8 cellular contexts compared by ENCODE assay signal in genomic region chr10:101485681-101486554, GRCh38.
A peak's percentile ranks its signal among the peaks of the same experiment; 100 is the strongest.
DNase-seq lines count a peak whose midpoint lies in the region; TF ChIP-seq lines count a peak whose summit lies in the region.

No MANE protein-coding gene starts in this region.

- no peaks in the 10 kb centered on the region for H3K23me2 ChIP-seq in H9 (ENCODE audit: insufficient read length, low read depth, low read length, poor library complexity, severe bottlenecking)

- TF ChIP-seq CTCF in H9 (conservative IDR thresholded peaks at IDR 0.05): no peak
- no peak for TF ChIP-seq CTCF in MCF 10A (IDR thresholded peaks at IDR 0.05; ENCODE audit: unreplicated experiment)
- no peak for TF ChIP-seq CTCF in stomach (IDR thresholded peaks at IDR 0.05)

- no peak overlapping the region for H4K5ac ChIP-seq in H9 (ENCODE audit: insufficient read length, low read depth, low read length)

- no TSS peak for BruUV-seq in MCF 10A (replicated peaks; lab: Mats Ljungman, UMichigan)

- H3K27ac Mint-ChIP-seq in H9: peak overlapping the region; percentile 91 to 94 (median 94)
- H3K27ac Mint-ChIP-seq in MCF 10A (ENCODE audit: low read depth, unreplicated experiment): no peak overlapping the region

- H3K4me3 ChIP-seq in endocrine pancreas (ENCODE audit: control insufficient read depth, insufficient read depth, low read length) (peak overlapping the region; percentile 52), neuronal stem cell (ENCODE audit: low read length in 2 of 2) (peak overlapping the region in 1 of 2 donors; percentile 43), stomach (no peak overlapping the region)

- no peaks in the 10 kb centered on the region for H3K36me3 ChIP-seq in endocrine pancreas (ENCODE audit: control insufficient read depth, insufficient read depth, low read length)
- H3K36me3 ChIP-seq in neuronal stem cell (replicated peaks in 1 of 2; ENCODE audit: control insufficient read depth in 2 of 2, insufficient read depth in 2 of 2, low read length in 2 of 2): no peaks in the 10 kb centered on the region
- peaks cover 0 to 4% (median 0%) of the 10 kb centered on the region in 4 donors for H3K36me3 ChIP-seq in stomach

- H3K18ac ChIP-seq in H9 (ENCODE audit: insufficient read length, low read depth, low read length): no peak overlapping the region
- H3K18ac ChIP-seq in neuronal stem cell (ENCODE audit: low read length): no peak overlapping the region

- H3K9me3 Mint-ChIP-seq in H9: no peaks in the 10 kb centered on the region
- H3K9me3 Mint-ChIP-seq in MCF 10A (ENCODE audit: unreplicated experiment): no peaks in the 10 kb centered on the region

- H2BK5ac ChIP-seq in H9 (ENCODE audit: insufficient read length, low read length) (no peak overlapping the region), neuronal stem cell (ENCODE audit: low read length) (no peak overlapping the region)

- H3K4ac ChIP-seq in H9 (ENCODE audit: low read depth, low read length) (no peak overlapping the region), neuronal stem cell (ENCODE audit: low read length) (no peak overlapping the region)

- H3K9ac ChIP-seq in H9 (ENCODE audit: extremely low read depth, insufficient read length, low read length): no peak overlapping the region
- no peak overlapping the region for H3K9ac ChIP-seq in endocrine pancreas (ENCODE audit: control insufficient read depth, insufficient read depth, low read length)
- no peak overlapping the region for H3K9ac ChIP-seq in neuronal stem cell (ENCODE audit: low read depth, low read length, poor library complexity)

- no peaks in the 10 kb centered on the region for H3K27me3 Mint-ChIP-seq in H9 (ENCODE audit: low read depth)
- H3K27me3 Mint-ChIP-seq in MCF 10A (ENCODE audit: insufficient read depth, unreplicated experiment): no peaks in the 10 kb centered on the region

- no peak overlapping the region for H3K27ac ChIP-seq in H9 (ENCODE audit: insufficient read length, low read depth, low read length)
- no peak overlapping the region for H3K27ac ChIP-seq in neuronal stem cell (replicated peaks; ENCODE audit: low read length)
- H3K27ac ChIP-seq in stomach: no peak overlapping the region

- H4K8ac ChIP-seq in H9 (replicated peaks; ENCODE audit: insufficient read length, low read depth, low read length) (no peak overlapping the region), neuronal stem cell (ENCODE audit: low read depth, low read length) (no peak overlapping the region)

- H3K4me1 ChIP-seq in H9 (ENCODE audit: insufficient read depth, low read length): peaks cover 7% of the 10 kb centered on the region; the same call in 1 of the 2 replicates
- H3K4me1 ChIP-seq in endocrine pancreas (ENCODE audit: control insufficient read depth, insufficient read depth, low read length): peaks cover 17% of the 10 kb centered on the region
- peaks cover 10 to 13% of the 10 kb centered on the region in 2 donors for H3K4me1 ChIP-seq in neuronal stem cell (ENCODE audit: control insufficient read depth in 2 of 2, insufficient read depth in 1 of 2, low read depth in 1 of 2, low read length in 2 of 2)
- H3K4me1 ChIP-seq in stomach: peaks cover 0 to 4% (median 0%) of the 10 kb centered on the region in 4 donors

- H2AFZ ChIP-seq in H9 (ENCODE audit: low read length) (no peak overlapping the region), neuronal stem cell (ENCODE audit: low read length) (peak overlapping the region; percentile 83)

- H3K56ac ChIP-seq in H9 (ENCODE audit: insufficient read length, low read depth, low read length): no peak overlapping the region

- TF ChIP-seq POLR2A in stomach (IDR thresholded peaks at IDR 0.05): no peak

- H3K14ac ChIP-seq in H9 (ENCODE audit: insufficient read depth, low read length) (no peak overlapping the region), neuronal stem cell (ENCODE audit: low read length) (no peak overlapping the region)

- H3K23ac ChIP-seq in H9 (ENCODE audit: insufficient read length, low read depth, low read length) (no peak overlapping the region), neuronal stem cell (ENCODE audit: low read depth, low read length, poor library complexity) (no peak overlapping the region)

- POLR2A ChIA-PET in MCF 10A (lab: Yijun Ruan, JAX): no interaction called here

- H4K20me1 ChIP-seq in H9 (ENCODE audit: control insufficient read depth, insufficient read depth, insufficient read length): no peaks in the 10 kb centered on the region

- no peak for TF ChIP-seq EP300 in stomach (IDR thresholded peaks at IDR 0.05)

- no peak overlapping the region for H2BK15ac ChIP-seq in H9 (ENCODE audit: low read depth, low read length)
- H2BK15ac ChIP-seq in neuronal stem cell (ENCODE audit: low read length): no peak overlapping the region

- no peak overlapping the region for H3T11ph ChIP-seq in H9 (ENCODE audit: low read length)

- H3K4me2 ChIP-seq in H9 (ENCODE audit: insufficient read depth, insufficient read length, low read length) (peak overlapping the region; percentile 7), neuronal stem cell (ENCODE audit: insufficient read depth, low read length, poor library complexity, severe bottlenecking) (peak overlapping the region; percentile 20)

- WGBS in H9 (ENCODE audit: extremely low coverage, insufficient read length, low lambda C conversion rate): no CpG with 5 or more reads among the region's 23 CpGs
- no CpG with 5 or more reads among the region's 23 CpGs for WGBS in neuronal stem cell (ENCODE audit: extremely low coverage in 2 of 2, insufficient read length in 2 of 2, insufficient replicate concordance in 1 of 2), 2 donors
- WGBS in stomach, 5 donors: 72 to 81% (median 77%) methylated on average over 23 of the region's 23 CpGs

- H3K4me3 Mint-ChIP-seq in H9 (peak overlapping the region; percentile 60 to 78), MCF 10A (ENCODE audit: unreplicated experiment) (no peak overlapping the region)

- H3K9me3 ChIP-seq in H9 (ENCODE audit: control insufficient read depth, low read depth, low read length) (no peaks in the 10 kb centered on the region), endocrine pancreas (ENCODE audit: control insufficient read depth, low read length) (no peaks in the 10 kb centered on the region), neuronal stem cell (replicated peaks in 1 of 2; ENCODE audit: control insufficient read depth in 2 of 2, insufficient read depth in 1 of 2, low read depth in 1 of 2, low read length in 2 of 2) (no peaks in the 10 kb centered on the region), stomach (no peaks in the 10 kb centered on the region)

- no peak overlapping the region for H2BK120ac ChIP-seq in H9 (ENCODE audit: low read depth, low read length, poor library complexity, severe bottlenecking)
- H2BK120ac ChIP-seq in neuronal stem cell (ENCODE audit: low read depth, low read length): no peak overlapping the region

- H2BK12ac ChIP-seq in H9 (ENCODE audit: insufficient read length, low read depth, low read length) (no peak overlapping the region), neuronal stem cell (ENCODE audit: low read length) (no peak overlapping the region)

- no peaks in the 10 kb centered on the region; a peak in 1 of 7 replicates for H3K36me3 Mint-ChIP-seq in H9 (ENCODE audit: insufficient read depth in 1 of 3, low read depth in 3 of 3)
- peaks cover 7% of the 10 kb centered on the region for H3K36me3 Mint-ChIP-seq in MCF 10A (ENCODE audit: insufficient read depth, unreplicated experiment)

- H2AK5ac ChIP-seq in H9 (ENCODE audit: insufficient read length, low read length) (no peak overlapping the region), neuronal stem cell (ENCODE audit: low read depth, low read length) (no peak overlapping the region)

- intact Hi-C loops in MCF 10A (cut with micrococcal nuclease) (no loop called here), stomach (cut with DNase I; ENCODE audit: low total_unique reads) (no loop called here)

- CTCF ChIA-PET in MCF 10A (lab: Yijun Ruan, JAX): interaction anchor here (1.2 to 1.7 kb wide), 2 partner anchors 9 to 19 kb away, joined by 3 to 9 read pairs; no protein-coding TSS in a partner anchor

- no peak overlapping the region for H2BK20ac ChIP-seq in H9 (ENCODE audit: low read depth, low read length, poor library complexity, severe bottlenecking)

- no peaks in the 10 kb centered on the region for H3K79me1 ChIP-seq in H9 (ENCODE audit: insufficient read depth, low read depth, low read length, poor library complexity, severe bottlenecking)
- no peaks in the 10 kb centered on the region for H3K79me1 ChIP-seq in neuronal stem cell (ENCODE audit: low read depth, low read length)

- H3K4me1 Mint-ChIP-seq in H9 (peaks cover 45 to 47% of the 10 kb centered on the region in 2 experiments), MCF 10A (ENCODE audit: insufficient read depth, unreplicated experiment) (peaks cover 17% of the 10 kb centered on the region)

- no peaks in the 10 kb centered on the region for H3K79me2 ChIP-seq in H9 (ENCODE audit: insufficient read depth, low read length)

- H3K27me3 ChIP-seq in H9 (ENCODE audit: insufficient read depth, low read length): no peaks in the 10 kb centered on the region
- H3K27me3 ChIP-seq in endocrine pancreas (ENCODE audit: control insufficient read depth, insufficient read depth, low read length): no peaks in the 10 kb centered on the region
- H3K27me3 ChIP-seq in neuronal stem cell (ENCODE audit: control insufficient read depth in 3 of 3, insufficient read depth in 3 of 3, low read depth in 1 of 3, low read length in 3 of 3): no peaks in the 10 kb centered on the region
- no peaks in the 10 kb centered on the region for H3K27me3 ChIP-seq in stomach

- DNase-seq in H9: no peak
- peak; percentile 42 for DNase-seq in NCI-H345 (lab: John Stamatoyannopoulos, UW)
- DNase-seq in neuronal stem cell (ENCODE audit: low spot score): peak; percentile 30
- no peak for DNase-seq in MCF 10A (ENCODE audit: unreplicated experiment)
- DNase-seq in amniotic stem cell (lab: John Stamatoyannopoulos, UW): no peak
- DNase-seq in stomach: no peak
- DNase-seq in EL: no peak

- H4K91ac ChIP-seq in H9 (ENCODE audit: insufficient read length, low read depth, low read length) (no peak overlapping the region), neuronal stem cell (ENCODE audit: low read depth, low read length, poor library complexity) (no peak overlapping the region)

Comparison
In these comparisons a context has a peak if more than half of its experiments do, and no peak if none do; other contexts are left out.
1. DNase-seq: peak in NCI-H345 (single experiment) and neuronal stem cell (single experiment); none in H9 (single experiment), MCF 10A (single experiment), amniotic stem cell (single experiment), stomach (single experiment) and EL (single experiment).